ENCODE assay signal across 12 cellular contexts in the genomic region with DNA sequence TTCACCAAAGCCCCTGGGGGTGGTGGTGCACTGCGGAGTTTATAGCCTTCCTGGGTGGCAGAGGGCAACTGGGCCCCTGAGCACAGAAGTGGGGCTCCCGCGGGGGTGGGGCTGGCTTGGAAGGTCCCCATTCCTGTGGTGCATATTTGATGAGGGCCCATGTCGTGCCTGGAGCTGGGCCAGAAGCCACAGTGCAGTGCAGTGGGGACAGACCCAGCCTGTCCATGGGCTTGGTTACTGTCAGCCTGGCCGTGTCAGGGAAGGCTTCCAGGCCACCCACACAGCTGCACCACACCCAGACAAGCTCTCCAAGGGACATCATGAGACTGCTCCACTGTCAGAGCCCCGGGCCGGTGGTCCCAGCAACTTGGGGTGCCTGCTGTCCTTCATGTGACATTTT. TPM values are rescaled to one million over a fixed set of nuclear protein-coding genes. Genes with fewer than 3 reads are reported as not detected.
A peak's percentile ranks its signal among the peaks of the same experiment; 100 is the strongest.
DNase-seq lines count a peak whose midpoint lies in the region; ATAC-seq, FAIRE-seq and TF ChIP-seq lines count a peak whose summit lies in the region.
"Not testable (repeated sequence)": the region's sequence is repeated elsewhere in the genome, so short reads cannot be mapped to it uniquely, and the experiment has no call there.
"Had no signal": no experiment of that assay in that cellular context is flagged by ENCODE, and none has a peak within 500 bp of the region (broad histone marks: within the 10 kb centered on the region; RNA-seq: fewer than 3 reads in every experiment).

No MANE protein-coding gene starts in this region.

- no CpG with 5 or more reads among the region's 7 CpGs for WGBS in K562 (ENCODE audit: insufficient coverage, low coverage, missing lambda C conversion rate)
- no CpG with 5 or more reads among the region's 7 CpGs for WGBS in HepG2 (ENCODE audit: low lambda C conversion rate)

- not testable (repeated sequence) for TF ChIP-seq EP300 in K562 (IDR thresholded peaks at IDR 0.05; ENCODE audit: low read length); HepG2 (IDR thresholded peaks at IDR 0.05; ENCODE audit: low read depth in 2 of 2, low read length in 2 of 2); HepG2 (CRISPR knock-in tag; IDR thresholded peaks at IDR 0.05; ENCODE audit: borderline replicate concordance)

- not testable (repeated sequence) for H3K27me3 ChIP-seq in Karpas-422 (ENCODE audit: low read length); K562 (ENCODE audit: control insufficient read depth in 2 of 2, insufficient read depth in 2 of 2, low read length in 2 of 2); HepG2 (ENCODE audit: control insufficient read depth in 1 of 2, insufficient read depth in 2 of 2, low read length in 2 of 2)

- H3K4me1 ChIP-seq in Karpas-422 (ENCODE audit: low read length); K562 (replicated peaks in 1 of 2; ENCODE audit: control insufficient read depth in 2 of 2, insufficient read depth in 2 of 2, low read length in 2 of 2); HepG2 (ENCODE audit: insufficient read depth, low read length): not testable (repeated sequence)

- peak overlapping the region; percentile 80 for H3K27ac ChIP-seq in Karpas-422 (ENCODE audit: low read length)
- not testable (repeated sequence) for H3K27ac ChIP-seq in K562 (ENCODE audit: extremely low read depth, low read depth, low read length); HepG2 (ENCODE audit: extremely low read length, insufficient read depth, low read length)

- not testable (repeated sequence) for H4K20me1 ChIP-seq in Karpas-422 (ENCODE audit: insufficient read depth, low read depth, low read length); K562 (replicated peaks; ENCODE audit: control insufficient read depth, insufficient read depth, low read length); HepG2 (ENCODE audit: insufficient read depth, low read length)

- POLR2A ChIA-PET in K562 (lab: Yijun Ruan, JAX); HepG2 (lab: Yijun Ruan, JAX): not testable (repeated sequence)

- ATAC-seq in GM18511 (IDR thresholded peaks at IDR 0.05; ENCODE audit: unreplicated experiment) (peak; percentile 37), GM21529 (IDR thresholded peaks at IDR 0.05; ENCODE audit: unreplicated experiment) (peak; percentile 37), HG02642 (IDR thresholded peaks at IDR 0.05; ENCODE audit: poor library complexity, unreplicated experiment) (peak; percentile 40), K562 (peak; percentile 45), HepG2 (peak; percentile 53)
- peak; percentile 27 for ATAC-seq in stimulated activated effector memory CD8-positive, alpha-beta T cell treated with anti-CD3 and anti-CD28 coated beads, Interleukin-12 subunit alpha, Interleukin-12 subunit beta, amount 100 ng/mL, for 72 hours

- not testable (repeated sequence) for FAIRE-seq in K562 (lab: Jason Lieb, UNC); HepG2 (lab: Jason Lieb, UNC)

- not testable (repeated sequence) for H3K9me3 Mint-ChIP-seq in stimulated activated effector memory CD8-positive, alpha-beta T cell treated with anti-CD3 and anti-CD28 coated beads, Interleukin-12 subunit alpha, Interleukin-12 subunit beta, amount 100 ng/mL, for 72 hours

- not testable (repeated sequence) for TF ChIP-seq CTCF in K562 (IDR thresholded peaks at IDR 0.05 in 2 of 3, conservative IDR thresholded peaks at IDR 0.05 in 1 of 3; ENCODE audit: insufficient read depth in 2 of 3, low read depth in 1 of 3, low read length in 3 of 3); HepG2 (CRISPR knock-in tag; IDR thresholded peaks at IDR 0.05)

- H3K36me3 Mint-ChIP-seq in stimulated activated effector memory CD8-positive, alpha-beta T cell treated with anti-CD3 and anti-CD28 coated beads, Interleukin-12 subunit alpha, Interleukin-12 subunit beta, amount 100 ng/mL, for 72 hours: not testable (repeated sequence)

- BruUV-seq in K562 (replicated peaks; lab: Mats Ljungman, UMichigan); HepG2 (replicated peaks; lab: Mats Ljungman, UMichigan): not testable (repeated sequence)

- not testable (repeated sequence) for DNase-seq in Karpas-422; K562 (ENCODE audit: extremely low read depth in 1 of 4, low spot score in 3 of 4); HepG2 (ENCODE audit: low spot score); stimulated activated effector memory CD8-positive, alpha-beta T cell treated with anti-CD3 and anti-CD28 coated beads, Interleukin-12 subunit alpha, Interleukin-12 subunit beta, amount 100 ng/mL, for 72 hours (ENCODE audit: low spot score in 2 of 2)

- not testable (repeated sequence) for H3K9me2 ChIP-seq in Karpas-422 (replicated peaks; ENCODE audit: insufficient read depth, low read length)

- H3K4me1 Mint-ChIP-seq in stimulated activated effector memory CD8-positive, alpha-beta T cell treated with anti-CD3 and anti-CD28 coated beads, Interleukin-12 subunit alpha, Interleukin-12 subunit beta, amount 100 ng/mL, for 72 hours: not testable (repeated sequence)

- not testable (repeated sequence) for H2AFZ ChIP-seq in Karpas-422 (ENCODE audit: low read length); K562 (ENCODE audit: low read depth, low read length); HepG2 (ENCODE audit: low read length)

- not testable (repeated sequence) for H3K4me3 Mint-ChIP-seq in stimulated activated effector memory CD8-positive, alpha-beta T cell treated with anti-CD3 and anti-CD28 coated beads, Interleukin-12 subunit alpha, Interleukin-12 subunit beta, amount 100 ng/mL, for 72 hours

- CTCF ChIA-PET in K562 (lab: Yijun Ruan, JAX; ENCODE audit: low intra/inter-chr PET ratio); HepG2 (lab: Yijun Ruan, JAX; ENCODE audit: low intra/inter-chr PET ratio, low total read pairs): not testable (repeated sequence)

- H3K9me3 ChIP-seq in Karpas-422 (ENCODE audit: low read length); K562 (replicated peaks; ENCODE audit: control insufficient read depth, insufficient read depth, low read depth, low read length); HepG2 (ENCODE audit: low read length): not testable (repeated sequence)

- H3K9ac ChIP-seq in Karpas-422 (ENCODE audit: low read length); K562 (ENCODE audit: insufficient read depth in 1 of 2, low read depth in 2 of 2, low read length in 2 of 2); HepG2 (ENCODE audit: insufficient read depth, low read depth, low read length): not testable (repeated sequence)

- H3K4me2 ChIP-seq in Karpas-422 (ENCODE audit: low read depth, low read length, poor library complexity, severe bottlenecking); K562 (ENCODE audit: insufficient read depth, low read length); HepG2 (ENCODE audit: low read depth, low read length): not testable (repeated sequence)

- intact Hi-C loops in K562 (cut with micrococcal nuclease); HepG2 (cut with micrococcal nuclease; ENCODE audit: unreplicated experiment): not testable (repeated sequence)

- TF ChIP-seq RAD21 in K562 (CRISPR knock-in tag; conservative IDR thresholded peaks at IDR 0.05 in 1 of 2, IDR thresholded peaks at IDR 0.05 in 1 of 2); HepG2 (CRISPR knock-in tag; IDR thresholded peaks at IDR 0.05): not testable (repeated sequence)

- TF ChIP-seq POLR2A in K562 (conservative IDR thresholded peaks at IDR 0.05); HepG2 (IDR thresholded peaks at IDR 0.05; ENCODE audit: insufficient read depth in 1 of 2, low read depth in 2 of 2, low read length in 2 of 2): not testable (repeated sequence)

- in situ Hi-C loops in K562 (cut with MboI); HepG2 (cut with HindIII; ENCODE audit: extremely low pct_ligation_motif_present, low pct_unique_long_range_greater_than_20kb): not testable (repeated sequence)

- H3K79me2 ChIP-seq in Karpas-422 (ENCODE audit: low read length); K562 (ENCODE audit: control insufficient read depth, insufficient read depth, low read length); HepG2 (ENCODE audit: insufficient read depth, low read length): not testable (repeated sequence)

- H3K4me3 ChIP-seq in Karpas-422 (ENCODE audit: low read length); K562; HepG2 (replicated peaks in 1 of 3; ENCODE audit: insufficient read depth in 1 of 3, low read depth in 2 of 3, low read length in 3 of 3): not testable (repeated sequence)

- not testable (repeated sequence) for H3K27ac Mint-ChIP-seq in stimulated activated effector memory CD8-positive, alpha-beta T cell treated with anti-CD3 and anti-CD28 coated beads, Interleukin-12 subunit alpha, Interleukin-12 subunit beta, amount 100 ng/mL, for 72 hours

- H3K9me1 ChIP-seq in K562 (ENCODE audit: control insufficient read depth, insufficient read depth, low read length): not testable (repeated sequence)

- H3K36me3 ChIP-seq in Karpas-422 (ENCODE audit: insufficient read depth, low read length); K562 (ENCODE audit: control insufficient read depth, insufficient read depth, low read length); HepG2 (replicated peaks in 1 of 2; ENCODE audit: control insufficient read depth in 1 of 2, insufficient read depth in 2 of 2, low read length in 2 of 2): not testable (repeated sequence)

RNA-seq across cellular contexts. Expression of a gene that starts 7.3 kb away (rescaled TPM):
- total RNA-seq in Karpas-422 (2014; rRNA removed; shearing (Covaris generic); ENCODE audit: low replicate concordance): 218 and 368 TPM in 2 replicates
- total RNA-seq in K562 (2011; cell fraction: chromatin; rRNA removed; ENCODE audit: low replicate concordance): not detected in 2 replicates
- not detected in 2 replicates for total RNA-seq in K562 (2011; cell fraction: nucleolus; rRNA removed)
- 0.99 TPM in 1 of 2 replicates, not detected in the other for total RNA-seq in K562 (2011; cell fraction: nucleoplasm; rRNA removed)
- total RNA-seq in K562 (2014; rRNA removed): 0.29 TPM in 1 of 2 replicates, not detected in the other
- total RNA-seq in K562 (2014; rRNA removed; fragmentation: Illumina TruSeq; extraction: Trizol): not detected in 2 replicates
- 0.19 TPM in 1 of 2 replicates, not detected in the other for total RNA-seq in K562 (2015; rRNA removed; fragmentation: Illumina TruSeq; extraction: Trizol)
- 0.29 TPM in 1 of 2 replicates, not detected in the other for total RNA-seq in K562 (2021)
- 0.07 TPM in 1 of 2 replicates, not detected in the other for polyA plus RNA-seq in K562 (2011; rRNA removed)
- 0.03 and 0.09 TPM in 2 replicates for polyA plus RNA-seq in K562 (2011; cell fraction: cytosol; rRNA removed)
- 0.14 and 0.49 TPM in 2 replicates for polyA plus RNA-seq in K562 (2011; cell fraction: nucleus; rRNA removed)
- polyA plus RNA-seq in K562 (2012): 0.33 and 0.39 TPM in 2 replicates
- polyA plus RNA-seq in K562 (2014; fragmentation: Illumina TruSeq; extraction: Trizol): not detected in 2 replicates
- not detected for polyA plus RNA-seq in K562 (2014; fragmentation: Nextera tagmentation; extraction: Ambion mirVana)
- polyA plus RNA-seq in K562 (2014; rRNA removed): 0.26 TPM in 1 of 2 replicates, not detected in the other
- polyA minus RNA-seq in K562 (2011; rRNA and poly(A)+ RNA removed): 0.12 and 0.21 TPM in 2 replicates
- polyA minus RNA-seq in K562 (2011; cell fraction: cytosol; rRNA and poly(A)+ RNA removed): not detected in 2 replicates
- polyA minus RNA-seq in K562 (2011; cell fraction: nucleus; rRNA and poly(A)+ RNA removed): 0.13 TPM in 1 of 2 replicates, not detected in the other
- not detected in 2 replicates for total RNA-seq in HepG2 (2016; rRNA removed; fragmentation: Illumina TruSeq; extraction: Trizol)
- not detected in 2 replicates for total RNA-seq in HepG2 (2016; cell fraction: cytosol; rRNA removed; fragmentation: Illumina TruSeq; extraction: Trizol; ENCODE audit: low read depth)
- total RNA-seq in HepG2 (2016; cell fraction: insoluble cytoplasmic fraction; rRNA removed; fragmentation: Illumina TruSeq; extraction: Trizol): not detected in 2 replicates
- total RNA-seq in HepG2 (2016; cell fraction: membrane; rRNA removed; fragmentation: Illumina TruSeq; extraction: Trizol): 0.10 TPM in 1 of 2 replicates, not detected in the other
- total RNA-seq in HepG2 (2016; cell fraction: nucleus; rRNA removed; fragmentation: Illumina TruSeq; extraction: Trizol): not detected in 2 replicates
- 0.09 and 0.13 TPM in 2 replicates for polyA plus RNA-seq in HepG2 (2011; rRNA removed)
- polyA plus RNA-seq in HepG2 (2011; cell fraction: cytosol; rRNA removed): 0.17 and 0.28 TPM in 2 replicates
- polyA plus RNA-seq in HepG2 (2011; cell fraction: nucleus; rRNA removed): 0.33 and 1.7 TPM in 2 replicates
- 0.09 TPM in 1 of 2 replicates, not detected in the other for polyA plus RNA-seq in HepG2 (2012)
- polyA plus RNA-seq in HepG2 (2016; cell fraction: cytosol; fragmentation: Illumina TruSeq; extraction: Trizol; ENCODE audit: low read depth): not detected in 2 replicates
- not detected in 2 replicates for polyA plus RNA-seq in HepG2 (2016; cell fraction: insoluble cytoplasmic fraction; fragmentation: Illumina TruSeq; extraction: Trizol; ENCODE audit: low read depth)
- not detected in 2 replicates for polyA plus RNA-seq in HepG2 (2016; cell fraction: membrane; fragmentation: Illumina TruSeq; extraction: Trizol; ENCODE audit: low read depth)
- not detected in 2 replicates for polyA plus RNA-seq in HepG2 (2016; cell fraction: nucleus; fragmentation: Illumina TruSeq; extraction: Trizol; ENCODE audit: insufficient read depth, low read depth)
- polyA minus RNA-seq in HepG2 (2011; rRNA and poly(A)+ RNA removed; ENCODE audit: low replicate concordance): 0.37 TPM in 1 of 2 replicates, not detected in the other
- polyA minus RNA-seq in HepG2 (2011; cell fraction: cytosol; rRNA and poly(A)+ RNA removed): not detected in 2 replicates
- not detected in 2 replicates for polyA minus RNA-seq in HepG2 (2011; cell fraction: nucleus; rRNA and poly(A)+ RNA removed)
- total RNA-seq: G401, HFFc6, M059J, RPMI7951, SJCRH30 had no signal

Comparison
In these comparisons a context has a peak if more than half of its experiments do, and no peak if none do; other contexts are left out.
1. RNA of a gene that starts 7.3 kb away (total RNA-seq): 218 to 368 TPM in Karpas-422; 0.19 to 0.99 TPM in K562 and 0.10 TPM in HepG2; every median in the first group is over 100 times any median in the second.
2. Peak in every context shown above with its lines, with median percentiles within 50 percentile points of each other: ATAC-seq.